10 cellular contexts compared by ENCODE assay signal in genomic region chr16:11583171-11583570, GRCh38. TPM values are rescaled to one million over a fixed set of nuclear protein-coding genes. Genes with fewer than 3 reads are reported as not detected.
A peak's percentile ranks its signal among the peaks of the same experiment; 100 is the strongest.
DNase-seq lines count a peak whose midpoint lies in the region; ATAC-seq and TF ChIP-seq lines count a peak whose summit lies in the region.
"Had no signal": no experiment of that assay in that cellular context is flagged by ENCODE, and none has a peak within 500 bp of the region (broad histone marks: within the 10 kb centered on the region; RNA-seq: fewer than 3 reads in every experiment).

No MANE protein-coding gene starts in this region.

- H3K27ac ChIP-seq in PC-9 (no peak overlapping the region), fibroblast of lung (ENCODE audit: insufficient read depth, low read length) (no peak overlapping the region)

- peaks cover 96% of the 10 kb centered on the region for H3K36me3 Mint-ChIP-seq in Calu3 (ENCODE audit: insufficient read depth, unreplicated experiment)

- no TSS peak for BruUV-seq in Calu3 (replicated peaks; lab: Mats Ljungman, UMichigan)
- no TSS peak for BruUV-seq in PC-9 (replicated peaks; lab: Mats Ljungman, UMichigan)

- H3K4me1 Mint-ChIP-seq in Calu3 (ENCODE audit: low read depth, unreplicated experiment) = peaks cover 60% of the 10 kb centered on the region

- ATAC-seq in GM19467 (IDR thresholded peaks at IDR 0.05; ENCODE audit: unreplicated experiment) = no peak

- CTCF ChIA-PET in Calu3 (lab: Charles Lee) = interaction anchor here (0.6 to 1.4 kb wide), 4 partner anchors 14 to 57 kb away, joined by 3 to 8 read pairs (median 6); no protein-coding TSS in a partner anchor
- CTCF ChIA-PET in PC-9 (lab: Charles Lee) = interaction anchor here (0.8 to 2.2 kb wide), 2 partner anchors 52 to 58 kb away, joined by 4 to 8 read pairs; no protein-coding TSS in a partner anchor

- TF ChIP-seq CTCF in Calu3 (IDR thresholded peaks at IDR 0.05; ENCODE audit: unreplicated experiment) (no peak), PC-9 (conservative IDR thresholded peaks at IDR 0.05) (no peak), fibroblast of lung (conservative IDR thresholded peaks at IDR 0.05 in 1 of 2, IDR thresholded peaks at IDR 0.05 in 1 of 2; ENCODE audit: low read depth in 1 of 2, low read length in 2 of 2) (no peak)

- intact Hi-C loops in Calu3 (cut with micrococcal nuclease; ENCODE audit: unreplicated experiment) = loop anchor here (5.0 kb wide), 1 partner anchor 176 kb away; no protein-coding TSS in a partner anchor
- intact Hi-C loops in PC-9 (cut with micrococcal nuclease; ENCODE audit: unreplicated experiment) = no loop called here

- H3K27ac Mint-ChIP-seq in Calu3 (ENCODE audit: unreplicated experiment) = peak overlapping the region; percentile 80

- H3K27me3 ChIP-seq in PC-9 (ENCODE audit: insufficient read depth, low read depth) (no peaks in the 10 kb centered on the region), fibroblast of lung (ENCODE audit: control insufficient read depth, insufficient read depth, low read length) (no peaks in the 10 kb centered on the region)
- H3K27me3 ChIP-seq: esophagus muscularis mucosa had no signal

- H3K9me3 ChIP-seq in PC-9 (ENCODE audit: insufficient read depth, low read depth) (no peaks in the 10 kb centered on the region), fibroblast of lung (ENCODE audit: control insufficient read depth, insufficient read depth, low read depth, low read length) (no peaks in the 10 kb centered on the region)
- H3K9me3 ChIP-seq: esophagus muscularis mucosa had no signal

- H3K9me3 Mint-ChIP-seq in Calu3 (ENCODE audit: low read depth, unreplicated experiment) = no peaks in the 10 kb centered on the region

- DNase-seq in Calu3 = no peak
- DNase-seq in PC-9 = no peak
- peak; percentile 33 to 95 for DNase-seq in fibroblast of lung (ENCODE audit: low read depth in 2 of 2)
- peak; percentile 42 for DNase-seq in renal cortical epithelial cell (ENCODE audit: low read depth)
- DNase-seq in pons (ENCODE audit: low spot score) = no peak
- no peak for DNase-seq in NCI-H2196 treated with DMSO at 0.1 percent for 48 hours (lab: John Stamatoyannopoulos, UW; ENCODE audit: unreplicated experiment)
- DNase-seq in NCI-H1105 treated with DMSO at 0.1 percent for 48 hours (lab: John Stamatoyannopoulos, UW) = no peak
- DNase-seq: NCI-H446 had no signal

- H3F3A ChIP-seq in PC-9 (ENCODE audit: insufficient read depth, low read depth) = peaks cover 32% of the 10 kb centered on the region; the same call in 1 of the 2 replicates

- H3K36me3 ChIP-seq in PC-9 (ENCODE audit: low read depth) = peaks cover 11% of the 10 kb centered on the region; the same call in 1 of the 2 replicates
- H3K36me3 ChIP-seq in fibroblast of lung (ENCODE audit: control insufficient read depth, insufficient read depth, low read length) = peaks cover 2% of the 10 kb centered on the region
- H3K36me3 ChIP-seq: esophagus muscularis mucosa had no signal

- peaks cover 40% of the 10 kb centered on the region for H3K4me1 ChIP-seq in PC-9 (replicated peaks; ENCODE audit: insufficient read depth)
- H3K4me1 ChIP-seq in fibroblast of lung (ENCODE audit: control insufficient read depth, extremely low read depth, insufficient read depth, low read length) = peaks cover 9% of the 10 kb centered on the region

- no peak overlapping the region for H3K9ac ChIP-seq in fibroblast of lung (ENCODE audit: insufficient read depth, low read length)

- peak overlapping the region; percentile 97; the same call in 1 of the 2 replicates for H3K4me2 ChIP-seq in PC-9
- H3K4me2 ChIP-seq in fibroblast of lung (ENCODE audit: extremely low read depth, insufficient read depth, low read length) = peak overlapping the region; percentile 13

- H3K4me3 Mint-ChIP-seq in Calu3 (ENCODE audit: low read depth, unreplicated experiment) = peak overlapping the region; percentile 77

- POLR2A ChIA-PET in PC-9 (lab: Charles Lee; ENCODE audit: unreplicated experiment) = interaction anchor here (0.7 kb wide), 1 partner anchor 145 kb away, joined by 3 read pairs; no protein-coding TSS in a partner anchor

- H3K9me2 ChIP-seq in PC-9 (ENCODE audit: insufficient read depth) = no peaks in the 10 kb centered on the region

- no peak overlapping the region for H2AFZ ChIP-seq in PC-9
- no peak overlapping the region for H2AFZ ChIP-seq in fibroblast of lung (ENCODE audit: low read length)

- H3K4me3 ChIP-seq in PC-9 (no peak overlapping the region), fibroblast of lung (replicated peaks in 1 of 4; ENCODE audit: control extremely low read depth in 1 of 4, insufficient read depth in 1 of 4, low read depth in 3 of 4, low read length in 4 of 4) (peak overlapping the region in 2 of 4 experiments; percentile 0 to 87)

- H3K79me2 ChIP-seq in PC-9 (ENCODE audit: low read depth) (peaks cover 86% of the 10 kb centered on the region), fibroblast of lung (ENCODE audit: control insufficient read depth, insufficient read depth, low read length) (peaks cover 51% of the 10 kb centered on the region)

- peaks cover 42% of the 10 kb centered on the region for H4K20me1 ChIP-seq in PC-9 (ENCODE audit: insufficient read depth)
- no peaks in the 10 kb centered on the region for H4K20me1 ChIP-seq in fibroblast of lung (ENCODE audit: control insufficient read depth, extremely low read depth, insufficient read depth, low read length)

- H3K27me3 Mint-ChIP-seq in Calu3 (ENCODE audit: unreplicated experiment) = no peaks in the 10 kb centered on the region

RNA-seq across cellular contexts. Expression of gene LITAF, which starts 3.5 kb away (rescaled TPM):
- 328 and 443 TPM in 2 replicates for total RNA-seq in Calu3 (2022)
- 232 and 244 TPM in 2 replicates for total RNA-seq in PC-9 (2021)
- 70.9 and 79.6 TPM in 2 replicates for total RNA-seq in fibroblast of lung
- polyA plus RNA-seq in fibroblast of lung = 128 and 162 TPM in 2 replicates
- 108 and 157 TPM in 2 replicates for polyA plus RNA-seq in fibroblast of lung (2012)
- polyA minus RNA-seq in fibroblast of lung (ENCODE audit: low replicate concordance) = 291 and 341 TPM in 2 replicates
- 52.6 and 59.2 TPM in 2 replicates for total RNA-seq in renal cortical epithelial cell

Comparison
In these comparisons a context has a peak if more than half of its experiments do, and no peak if none do; other contexts are left out.
1. DNase-seq: peak in fibroblast of lung (2 of 2) and renal cortical epithelial cell (single experiment); none in Calu3 (single experiment), PC-9 (0 of 2), pons (single experiment), NCI-H2196 treated with DMSO at 0.1 percent for 48 hours (single experiment) and NCI-H1105 treated with DMSO at 0.1 percent for 48 hours (single experiment).